ENCODE assay signal across 26 cellular contexts in genomic region chr5:77945874-77946273, GRCh38.
A peak's percentile ranks its signal among the peaks of the same experiment; 100 is the strongest.
DNase-seq lines count a peak whose midpoint lies in the region; ATAC-seq and TF ChIP-seq lines count a peak whose summit lies in the region.
"Had no signal": no experiment of that assay in that cellular context is flagged by ENCODE, and none has a peak within 500 bp of the region (broad histone marks: within the 10 kb centered on the region; RNA-seq: fewer than 3 reads in every experiment).

No MANE protein-coding gene starts in this region.

- H3K9me2 ChIP-seq in GM23248 (ENCODE audit: insufficient read depth): no peaks in the 10 kb centered on the region

- H3K27me3 Mint-ChIP-seq in CD4-positive, alpha-beta memory T cell: peaks cover 7 to 11% of the 10 kb centered on the region in 2 donors

- ATAC-seq in SK-N-SH treated with all-trans-retinoic acid at 6 μM for 48 hours (peak; percentile 74), GM19328 (IDR thresholded peaks at IDR 0.05; ENCODE audit: unreplicated experiment) (no peak), left colon (no peak), left cardiac atrium (no peak)
- ATAC-seq: activated CD4-positive, CD25-positive, alpha-beta regulatory T cell treated with anti-CD3 and anti-CD28 coated beads, Interleukin-2, amount 50 U/mL, for 24 hours; activated T-cell treated with anti-CD3 and anti-CD28 coated beads, Interleukin-2, amount 50 U/mL, for 72 hours; effector memory CD8-positive, alpha-beta T cell; gastroesophageal sphincter; GM12878 had no signal

- no peak overlapping the region for H2AFZ ChIP-seq in GM23248

- H3K4me3 ChIP-seq in GM23248: no peak overlapping the region
- H3K4me3 ChIP-seq in CD4-positive, alpha-beta memory T cell (ENCODE audit: low read length in 2 of 2): no peak overlapping the region
- H3K4me3 ChIP-seq: esophagus muscularis mucosa, gastroesophageal sphincter, GM12878, left ventricle myocardium inferior, right atrium auricular region had no signal

- H3K27ac ChIP-seq in GM23248 (no peak overlapping the region), layer of hippocampus (ENCODE audit: low read depth, low read length) (peak overlapping the region; percentile 64)
- no peak overlapping the region for H3K27ac ChIP-seq in CD4-positive, alpha-beta memory T cell (ENCODE audit: low read depth, low read length)
- H3K27ac ChIP-seq: esophagus muscularis mucosa, gastroesophageal sphincter, left ventricle myocardium inferior, neutrophil, right atrium auricular region had no signal

- no peaks in the 10 kb centered on the region for H3F3A ChIP-seq in GM23248 (ENCODE audit: insufficient read depth)

- H3K79me2 ChIP-seq in GM23248 (ENCODE audit: insufficient read depth): no peaks in the 10 kb centered on the region

- H3K4me3 Mint-ChIP-seq in CD4-positive, alpha-beta memory T cell: no peak overlapping the region
- H3K4me3 Mint-ChIP-seq: activated naive CD4-positive, alpha-beta T cell treated with anti-CD3 and anti-CD28 coated beads, Interleukin-2, amount 50 U/mL, for 24 hours; activated T-cell treated with anti-CD3 and anti-CD28 coated beads, Interleukin-2, amount 50 U/mL, for 72 hours; CD4-positive, alpha-beta T cell; effector memory CD8-positive, alpha-beta T cell had no signal

- no peak overlapping the region for H3K4me2 ChIP-seq in GM23248 (ENCODE audit: unreplicated experiment)

- peaks cover 2% of the 10 kb centered on the region; the same call in 1 of the 2 replicates for H3K27me3 ChIP-seq in GM23248 (replicated peaks; ENCODE audit: insufficient read depth)
- H3K27me3 ChIP-seq in layer of hippocampus (ENCODE audit: control insufficient read depth, insufficient read depth, low read length): no peaks in the 10 kb centered on the region
- H3K27me3 ChIP-seq in CD4-positive, alpha-beta memory T cell (ENCODE audit: insufficient read depth, low read length): no peaks in the 10 kb centered on the region
- H3K27me3 ChIP-seq: right atrium auricular region had no signal

- WGBS in GM23248 (ENCODE audit: low coverage in 1 of 2, low lambda C conversion rate in 2 of 2, missing lambda C conversion rate in 2 of 2), 2 experiments: 47 to 57% methylated on average over 3 of the region's 3 CpGs

- H3K9me3 ChIP-seq in GM23248 (ENCODE audit: low read depth): no peaks in the 10 kb centered on the region
- H3K9me3 ChIP-seq in CD4-positive, alpha-beta memory T cell (ENCODE audit: control insufficient read depth in 1 of 2, low read length in 2 of 2): no peaks in the 10 kb centered on the region
- H3K9me3 ChIP-seq: esophagus muscularis mucosa, left ventricle myocardium inferior, neutrophil, right atrium auricular region had no signal

- peaks cover 0 to 4% (median 0%) of the 10 kb centered on the region in 8 donors for H3K9me3 Mint-ChIP-seq in CD4-positive, alpha-beta memory T cell
- H3K9me3 Mint-ChIP-seq: activated naive CD4-positive, alpha-beta T cell treated with anti-CD3 and anti-CD28 coated beads, Interleukin-2, amount 50 U/mL, for 24 hours; activated T-cell treated with anti-CD3 and anti-CD28 coated beads, Interleukin-2, amount 50 U/mL, for 72 hours; CD4-positive, alpha-beta T cell; effector memory CD8-positive, alpha-beta T cell had no signal

- H3K36me3 ChIP-seq in GM23248 (ENCODE audit: low read depth): no peaks in the 10 kb centered on the region
- H3K36me3 ChIP-seq in CD4-positive, alpha-beta memory T cell (ENCODE audit: insufficient read depth, low read length): no peaks in the 10 kb centered on the region
- H3K36me3 ChIP-seq: esophagus muscularis mucosa, gastroesophageal sphincter, left ventricle myocardium inferior, neutrophil, right atrium auricular region had no signal

- no peaks in the 10 kb centered on the region for H3K4me1 Mint-ChIP-seq in CD4-positive, alpha-beta memory T cell
- H3K4me1 Mint-ChIP-seq: activated naive CD4-positive, alpha-beta T cell treated with anti-CD3 and anti-CD28 coated beads, Interleukin-2, amount 50 U/mL, for 24 hours had no signal

- DNase-seq in GM23248 (peak; percentile 16), retina (peak; percentile 47), left colon (no peak), left cardiac atrium (no peak)
- no peak for DNase-seq in CD4-positive, alpha-beta memory T cell
- DNase-seq: activated CD8-positive, alpha-beta memory T cell treated with anti-CD3 and anti-CD28 coated beads for 24 hours; activated T-cell treated with anti-CD3 and anti-CD28 coated beads, Interleukin-2, amount 50 U/mL, for 72 hours; CD4-positive, alpha-beta T cell; effector memory CD8-positive, alpha-beta T cell; GOT3; KBM-7; left ventricle myocardium inferior; NCI-H187 treated with DMSO at 0.1 percent for 48 hours; NCI-H446 treated with DMSO at 0.1 percent for 48 hours; stimulated activated CD8-positive, alpha-beta memory T cell treated with anti-CD3 and anti-CD28 coated beads, Interleukin-4, amount 100 ng/mL, for 48 hours; SW 1271 had no signal

- no peak overlapping the region for H3K9ac ChIP-seq in GM23248

- peaks cover 0 to 3% of the 10 kb centered on the region in 2 donors for H3K36me3 Mint-ChIP-seq in CD4-positive, alpha-beta memory T cell
- H3K36me3 Mint-ChIP-seq: activated naive CD4-positive, alpha-beta T cell treated with anti-CD3 and anti-CD28 coated beads, Interleukin-2, amount 50 U/mL, for 24 hours had no signal

- no peaks in the 10 kb centered on the region for H3K4me1 ChIP-seq in GM23248 (ENCODE audit: insufficient read depth)
- H3K4me1 ChIP-seq in CD4-positive, alpha-beta memory T cell (ENCODE audit: insufficient read depth, low read length): no peaks in the 10 kb centered on the region
- H3K4me1 ChIP-seq: esophagus muscularis mucosa, gastroesophageal sphincter, left ventricle myocardium inferior, right atrium auricular region had no signal

- H4K20me1 ChIP-seq in GM23248 (ENCODE audit: insufficient read depth): no peaks in the 10 kb centered on the region

- CTCF ChIA-PET in CD4-positive, alpha-beta memory T cell (lab: Charles Lee; ENCODE audit: partially characterized antibody): no interaction called here

- intact Hi-C loops in left colon (cut with DNase I, micrococcal nuclease): no loop called here
- intact Hi-C loops in left cardiac atrium (cut with DNase I): no loop called here
- intact Hi-C loops in CD4-positive, alpha-beta memory T cell (cut with micrococcal nuclease): no loop called here

- H3K27ac Mint-ChIP-seq in CD4-positive, alpha-beta memory T cell: no peak overlapping the region
- H3K27ac Mint-ChIP-seq: activated naive CD4-positive, alpha-beta T cell treated with anti-CD3 and anti-CD28 coated beads, Interleukin-2, amount 50 U/mL, for 24 hours; activated T-cell treated with anti-CD3 and anti-CD28 coated beads, Interleukin-2, amount 50 U/mL, for 72 hours; CD4-positive, alpha-beta T cell; effector memory CD8-positive, alpha-beta T cell had no signal

- in situ Hi-C loops in GM23248 (cut with MboI): no loop called here

- POLR2A ChIA-PET in CD4-positive, alpha-beta memory T cell (lab: Charles Lee; ENCODE audit: partially characterized antibody): no interaction called here

TF ChIP-seq in SK-N-SH treated with all-trans-retinoic acid at 6 μM for 48 hours, 23 proteins besides CTCF, POLR2A, EP300 and RAD21:
- TF ChIP-seq ARNTL (CRISPR knock-in tag; IDR thresholded peaks at IDR 0.05; ENCODE audit: borderline replicate concordance, low read depth): no peak
- no peak for TF ChIP-seq ISL1 (CRISPR knock-in tag; IDR thresholded peaks at IDR 0.05)
- TF ChIP-seq BACH2 (CRISPR knock-in tag; IDR thresholded peaks at IDR 0.05; ENCODE audit: borderline replicate concordance): no peak
- TF ChIP-seq TOX (CRISPR knock-in tag; IDR thresholded peaks at IDR 0.05; ENCODE audit: borderline replicate concordance): no peak
- TF ChIP-seq TSHZ2 (CRISPR knock-in tag; IDR thresholded peaks at IDR 0.05): no peak
- no peak for TF ChIP-seq ZNF70 (CRISPR knock-in tag; IDR thresholded peaks at IDR 0.05)
- TF ChIP-seq ZC3H10 (CRISPR knock-in tag; IDR thresholded peaks at IDR 0.05): no peak
- no peak for TF ChIP-seq RARB (CRISPR knock-in tag; IDR thresholded peaks at IDR 0.05)
- TF ChIP-seq POU6F1 (CRISPR knock-in tag; IDR thresholded peaks at IDR 0.05; ENCODE audit: borderline replicate concordance, low read depth): no peak
- no peak for TF ChIP-seq GLIS3 (CRISPR knock-in tag; IDR thresholded peaks at IDR 0.05)

Comparison
In these comparisons a context has a peak if more than half of its experiments do, and no peak if none do; other contexts are left out.
1. DNase-seq: peak in GM23248 (single experiment) and retina (single experiment); none in left colon (0 of 2), left cardiac atrium (single experiment) and CD4-positive, alpha-beta memory T cell (0 of 5).